In genomic region chrX:137549073-137549472, GRCh38 we compare ENCODE assay signal across 1 cellular context.
TF ChIP-seq lines count a peak whose summit lies in the region.

No MANE protein-coding gene starts in this region.

TF ChIP-seq in H1, 55 proteins besides CTCF, POLR2A, EP300 and RAD21:
- no peak for TF ChIP-seq SIX5 (IDR thresholded peaks at IDR 0.05; ENCODE audit: low read depth, low read length)
- TF ChIP-seq CBX8 (IDR thresholded peaks at IDR 0.05; ENCODE audit: borderline replicate concordance, low read depth, low read length), result no peak
- no peak for TF ChIP-seq JUN (IDR thresholded peaks at IDR 0.05; ENCODE audit: low read depth, low read length)
- no peak for TF ChIP-seq E2F6 (IDR thresholded peaks at IDR 0.05)
- TF ChIP-seq EZH2 (IDR thresholded peaks at IDR 0.05; ENCODE audit: low read depth, low read length, severe bottlenecking), result peak; percentile 30
- 0 out of 2 replicates have a peak, but pooled peaks have one; percentile 57 for TF ChIP-seq RBBP5 (IDR thresholded peaks at IDR 0.05; ENCODE audit: borderline replicate concordance, low read depth, low read length)
- no peak for TF ChIP-seq EGR1 (IDR thresholded peaks at IDR 0.05; ENCODE audit: borderline replicate concordance, low read depth, low read length)
- TF ChIP-seq RFX5 (IDR thresholded peaks at IDR 0.05; ENCODE audit: borderline replicate concordance, low read depth, low read length), result no peak
TF ChIP-seq in H1: peak in this region for 2.
